Comparison of ENCODE assay signal across 8 cellular contexts in the genomic region with DNA sequence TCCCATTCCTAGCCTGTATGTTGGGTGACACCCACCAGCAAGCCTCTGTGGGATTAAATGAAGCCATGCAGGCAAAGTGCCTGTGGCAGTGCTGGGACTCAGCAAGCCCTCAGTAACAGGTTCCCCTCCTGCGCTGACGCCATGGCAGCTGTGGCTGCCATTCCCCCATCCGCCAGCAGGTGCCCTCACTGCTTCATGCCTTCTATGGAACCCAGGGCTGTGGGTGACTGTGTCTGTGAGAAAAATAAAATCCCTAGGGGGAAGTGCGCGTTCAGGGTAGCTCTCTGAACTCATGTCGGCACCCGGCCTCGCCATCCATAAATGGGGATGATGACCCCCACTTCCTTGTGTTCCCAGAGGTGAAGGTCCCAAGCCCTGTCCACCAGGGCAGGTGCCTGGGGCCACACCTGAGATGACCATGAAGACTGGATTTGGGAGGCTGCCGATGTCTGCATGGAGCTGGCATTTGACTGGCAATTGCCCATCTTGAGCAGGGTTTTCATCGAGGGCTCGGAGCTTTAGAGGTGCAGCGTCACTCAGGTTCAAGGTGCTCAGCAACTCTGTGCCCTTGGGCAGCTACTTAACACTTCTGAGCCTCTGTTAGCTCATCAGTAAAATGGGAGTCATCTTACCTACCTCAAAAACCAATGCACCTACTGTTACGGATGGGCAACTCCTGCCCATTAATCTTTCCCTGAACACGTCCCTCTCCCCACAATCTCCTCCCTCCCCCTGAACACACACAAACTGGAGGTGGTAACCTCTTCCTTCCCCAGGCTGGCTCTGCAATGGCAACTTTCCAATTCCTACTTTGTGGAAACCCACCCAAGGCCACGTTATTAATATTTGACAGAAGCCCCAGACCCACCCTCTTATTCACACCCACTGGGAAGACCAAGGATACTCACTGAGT. TPM values are rescaled to one million over a fixed set of nuclear protein-coding genes. Genes with fewer than 3 reads are reported as not detected.
DNase-seq lines count a peak whose midpoint lies in the region; ATAC-seq lines count a peak whose summit lies in the region.

No MANE protein-coding gene starts in this region.

- peak; percentile 91 for ATAC-seq in HG03342 (IDR thresholded peaks at IDR 0.05; ENCODE audit: unreplicated experiment)

- DNase-seq in CD1c-positive myeloid dendritic cell (ENCODE audit: extremely low spot score) = peak; percentile 74
- peak; percentile 91 for DNase-seq in GM19240 (ENCODE audit: insufficient read length, low spot score)
- peak; percentile 19 for DNase-seq in NCI-H524 treated with DMSO at 0.1 percent for 48 hours (lab: John Stamatoyannopoulos, UW)
- peak; percentile 76 to 77 for DNase-seq in activated CD4-positive, alpha-beta T cell treated with anti-CD3 and anti-CD28 coated beads, Interleukin-2, amount 50 U/mL, for 24 hours (ENCODE audit: low read depth in 1 of 2, low spot score in 1 of 2)
- peak; percentile 76 for DNase-seq in dermis blood vessel endothelial cell
- peak; percentile 63 to 70 for DNase-seq in lung microvascular endothelial cell (ENCODE audit: low read depth in 2 of 2)
- DNase-seq in stimulated activated CD8-positive, alpha-beta memory T cell treated with anti-CD3 and anti-CD28 coated beads, Interleukin-4, amount 100 ng/mL, for 1 hour (ENCODE audit: low read depth in 2 of 2, low spot score in 1 of 2) = peak; percentile 63 to 73

RNA-seq across cellular contexts. Expression of a gene that starts 2.9 kb away (rescaled TPM):
- total RNA-seq in dermis blood vessel endothelial cell (0.88 and 4.8 TPM in 2 replicates), lung microvascular endothelial cell (not detected in 2 replicates)

Comparison
In these comparisons a context has a peak if more than half of its experiments do, and no peak if none do; other contexts are left out.
1. Peak in every context shown above with its lines: DNase-seq and ATAC-seq.
2. DNase-seq: peak in every context shown above with its lines; median percentile 91 in GM19240; 76 in activated CD4-positive, alpha-beta T cell treated with anti-CD3 and anti-CD28 coated beads, Interleukin-2, amount 50 U/mL, for 24 hours; 76 in dermis blood vessel endothelial cell; 74 in CD1c-positive myeloid dendritic cell; 68 in stimulated activated CD8-positive, alpha-beta memory T cell treated with anti-CD3 and anti-CD28 coated beads, Interleukin-4, amount 100 ng/mL, for 1 hour; 66 in lung microvascular endothelial cell; 19 in NCI-H524 treated with DMSO at 0.1 percent for 48 hours.